Comparison of ENCODE assay signal across 18 cellular contexts in genomic region chr4:142528433-142528832, GRCh38.
"Had no signal": no experiment of that assay in that cellular context is flagged by ENCODE, and none has a peak within 500 bp of the region (broad histone marks: within the 10 kb centered on the region; RNA-seq: fewer than 3 reads in every experiment).

No MANE protein-coding gene starts in this region.

- ATAC-seq: activated naive CD8-positive, alpha-beta T cell treated with anti-CD3 and anti-CD28 coated beads, Interleukin-2, amount 50 U/mL, for 24 hours; foreskin keratinocyte; naive thymus-derived CD4-positive, alpha-beta T cell; stimulated activated memory B cell treated with anti-CD40 and anti-IgM and Interleukin-4, amounts not matched to agents 10 μg/mL and 1 μg/mL and 100 μg/mL, for 72 hours had no signal

- H3K27me3 Mint-ChIP-seq: activated CD4-positive, alpha-beta memory T cell treated with anti-CD3 and anti-CD28 coated beads for 36 hours; activated naive CD4-positive, alpha-beta T cell treated with anti-CD3 and anti-CD28 coated beads, Interleukin-2, amount 50 U/mL, for 24 hours; activated naive CD8-positive, alpha-beta T cell treated with anti-CD3 and anti-CD28 coated beads, Interleukin-2, amount 50 U/mL, for 24 hours; stimulated activated memory B cell treated with anti-CD40 and anti-IgM and Interleukin-4, amounts not matched to agents 10 μg/mL and 1 μg/mL and 100 μg/mL, for 72 hours had no signal

- DNase-seq: activated CD4-positive, alpha-beta memory T cell treated with anti-CD3 and anti-CD28 coated beads for 36 hours; activated CD4-positive, alpha-beta T cell treated with anti-CD3 and anti-CD28 coated beads for 48 hours; activated CD8-positive, alpha-beta memory T cell treated with anti-CD3 and anti-CD28 coated beads, Interleukin-2, amount 50 U/mL, for 4 hours; activated gamma-delta T cell; activated naive CD8-positive, alpha-beta T cell treated with anti-CD3 and anti-CD28 coated beads, Interleukin-2, amount 50 U/mL, for 24 hours; activated T-cell treated with anti-CD3 and anti-CD28 coated beads, Interleukin-2, amount 50 U/mL, for 1 hour; colonic mucosa; effector CD8-positive, alpha-beta T cell; foreskin keratinocyte; naive thymus-derived CD4-positive, alpha-beta T cell; stimulated activated CD4-positive, alpha-beta T cell treated with anti-CD3 and anti-CD28 coated beads, Interleukin-1b, Interleukin-23, amount 100 ng/mL, for 48 hours; stimulated activated CD4-positive, alpha-beta T cell treated with anti-CD3 and anti-CD28 coated beads, Interleukin-4, amount 100 ng/mL, for 4 hours; stimulated activated CD8-positive, alpha-beta memory T cell treated with anti-CD3 and anti-CD28 coated beads, Interleukin-4, amount 100 ng/mL, for 48 hours; tibial artery had no signal

- H3K9me3 Mint-ChIP-seq: activated CD4-positive, alpha-beta memory T cell treated with anti-CD3 and anti-CD28 coated beads for 36 hours; activated naive CD4-positive, alpha-beta T cell treated with anti-CD3 and anti-CD28 coated beads, Interleukin-2, amount 50 U/mL, for 24 hours; activated naive CD8-positive, alpha-beta T cell treated with anti-CD3 and anti-CD28 coated beads, Interleukin-2, amount 50 U/mL, for 24 hours; activated T-helper 1 cell treated with anti-CD3 and anti-CD28 coated beads, Interleukin-12 subunit alpha, Interleukin-12 subunit beta, Interleukin-2, Interleukin-4 antibody, amounts not matched to agents 30 ng/mL and 10 ng/mL and 1 ng/mL, durations not matched to agents 14 hours and 24 hours and 36 hours; stimulated activated memory B cell treated with anti-CD40 and anti-IgM and Interleukin-4, amounts not matched to agents 10 μg/mL and 1 μg/mL and 100 μg/mL, for 72 hours had no signal

- H3K27ac Mint-ChIP-seq: activated CD4-positive, alpha-beta memory T cell treated with anti-CD3 and anti-CD28 coated beads for 36 hours; activated naive CD4-positive, alpha-beta T cell treated with anti-CD3 and anti-CD28 coated beads, Interleukin-2, amount 50 U/mL, for 24 hours; activated naive CD8-positive, alpha-beta T cell treated with anti-CD3 and anti-CD28 coated beads, Interleukin-2, amount 50 U/mL, for 24 hours; activated T-helper 1 cell treated with anti-CD3 and anti-CD28 coated beads, Interleukin-12 subunit alpha, Interleukin-12 subunit beta, Interleukin-2, Interleukin-4 antibody, amounts not matched to agents 30 ng/mL and 10 ng/mL and 1 ng/mL, durations not matched to agents 14 hours and 24 hours and 36 hours; mesothelial cell of epicardium; stimulated activated memory B cell treated with anti-CD40 and anti-IgM and Interleukin-4, amounts not matched to agents 10 μg/mL and 1 μg/mL and 100 μg/mL, for 72 hours had no signal

- H3K36me3 Mint-ChIP-seq: mesothelial cell of epicardium; stimulated activated memory B cell treated with anti-CD40 and anti-IgM and Interleukin-4, amounts not matched to agents 10 μg/mL and 1 μg/mL and 100 μg/mL, for 72 hours had no signal

- H3K4me3 Mint-ChIP-seq: activated CD4-positive, alpha-beta memory T cell treated with anti-CD3 and anti-CD28 coated beads for 36 hours; activated naive CD4-positive, alpha-beta T cell treated with anti-CD3 and anti-CD28 coated beads, Interleukin-2, amount 50 U/mL, for 24 hours; activated naive CD8-positive, alpha-beta T cell treated with anti-CD3 and anti-CD28 coated beads, Interleukin-2, amount 50 U/mL, for 24 hours; activated T-helper 1 cell treated with anti-CD3 and anti-CD28 coated beads, Interleukin-12 subunit alpha, Interleukin-12 subunit beta, Interleukin-2, Interleukin-4 antibody, amounts not matched to agents 30 ng/mL and 10 ng/mL and 1 ng/mL, durations not matched to agents 14 hours and 24 hours and 36 hours; mesothelial cell of epicardium; naive thymus-derived CD4-positive, alpha-beta T cell; stimulated activated memory B cell treated with anti-CD40 and anti-IgM and Interleukin-4, amounts not matched to agents 10 μg/mL and 1 μg/mL and 100 μg/mL, for 72 hours had no signal

- H3K4me1 Mint-ChIP-seq: stimulated activated memory B cell treated with anti-CD40 and anti-IgM and Interleukin-4, amounts not matched to agents 10 μg/mL and 1 μg/mL and 100 μg/mL, for 72 hours had no signal
